Comparison of ENCODE assay signal across 20 cellular contexts in genomic region chr15:29064290-29064689, GRCh38.
"Had no signal": no experiment of that assay in that cellular context is flagged by ENCODE, and none has a peak within 500 bp of the region (broad histone marks: within the 10 kb centered on the region; RNA-seq: fewer than 3 reads in every experiment).

No MANE protein-coding gene starts in this region.

- H3K4me1 ChIP-seq: breast epithelium, gastrocnemius medialis, left lung had no signal

- FAIRE-seq: kidney, TTC549 had no signal

- H3K9me3 ChIP-seq: breast epithelium, gastrocnemius medialis, mucosa of descending colon had no signal

- ATAC-seq: activated CD8-positive, alpha-beta T cell treated with anti-CD3 and anti-CD28 coated beads, Interleukin-2, amount 10 ng/mL, durations not matched to agents 7 days and 5 days; gastrocnemius medialis; left lung; mucosa of descending colon; naive thymus-derived CD4-positive, alpha-beta T cell; stimulated activated naive B cell treated with anti-CD40 and anti-IgM and Interleukin-4, amounts not matched to agents 10 μg/mL and 1 μg/mL and 100 μg/mL, for 72 hours had no signal

- H3K36me3 ChIP-seq: breast epithelium, gastrocnemius medialis, left lung had no signal

- H3K27ac ChIP-seq: breast epithelium, gastrocnemius medialis, left lung had no signal

- H3K4me3 ChIP-seq: breast epithelium, gastrocnemius medialis, left lung, mucosa of descending colon had no signal

- DNase-seq: activated B cell treated with CpG ODN at 0.5 μM for 24 hours; activated CD4-positive, alpha-beta T cell treated with anti-CD3 and anti-CD28 coated beads for 48 hours; activated CD8-positive, alpha-beta memory T cell treated with anti-CD3 and anti-CD28 coated beads, Interleukin-2, amount 50 U/mL, for 4 hours; activated CD8-positive, alpha-beta T cell treated with anti-CD3 and anti-CD28 coated beads, Interleukin-2, amount 10 ng/mL, durations not matched to agents 7 days and 5 days; activated gamma-delta T cell; activated T-cell treated with anti-CD3 and anti-CD28 coated beads, Interleukin-2, amount 50 U/mL, for 48 hours; aorta; gastrocnemius medialis; kidney; left lung; mammary epithelial cell; mucosa of descending colon; naive thymus-derived CD4-positive, alpha-beta T cell; nucleus accumbens; stimulated activated CD4-positive, alpha-beta T cell treated with anti-CD3 and anti-CD28 coated beads, Interleukin-2, amount 100 ng/mL, for 48 hours; stimulated activated naive B cell treated with anti-CD40 and anti-IgM and Interleukin-4, amounts not matched to agents 10 μg/mL and 1 μg/mL and 100 μg/mL, for 72 hours; SW 1271; trophoblast cell had no signal

- H3K27me3 ChIP-seq: breast epithelium, gastrocnemius medialis, left lung had no signal
